Comparison of ENCODE assay signal across 18 cellular contexts in the genomic region with DNA sequence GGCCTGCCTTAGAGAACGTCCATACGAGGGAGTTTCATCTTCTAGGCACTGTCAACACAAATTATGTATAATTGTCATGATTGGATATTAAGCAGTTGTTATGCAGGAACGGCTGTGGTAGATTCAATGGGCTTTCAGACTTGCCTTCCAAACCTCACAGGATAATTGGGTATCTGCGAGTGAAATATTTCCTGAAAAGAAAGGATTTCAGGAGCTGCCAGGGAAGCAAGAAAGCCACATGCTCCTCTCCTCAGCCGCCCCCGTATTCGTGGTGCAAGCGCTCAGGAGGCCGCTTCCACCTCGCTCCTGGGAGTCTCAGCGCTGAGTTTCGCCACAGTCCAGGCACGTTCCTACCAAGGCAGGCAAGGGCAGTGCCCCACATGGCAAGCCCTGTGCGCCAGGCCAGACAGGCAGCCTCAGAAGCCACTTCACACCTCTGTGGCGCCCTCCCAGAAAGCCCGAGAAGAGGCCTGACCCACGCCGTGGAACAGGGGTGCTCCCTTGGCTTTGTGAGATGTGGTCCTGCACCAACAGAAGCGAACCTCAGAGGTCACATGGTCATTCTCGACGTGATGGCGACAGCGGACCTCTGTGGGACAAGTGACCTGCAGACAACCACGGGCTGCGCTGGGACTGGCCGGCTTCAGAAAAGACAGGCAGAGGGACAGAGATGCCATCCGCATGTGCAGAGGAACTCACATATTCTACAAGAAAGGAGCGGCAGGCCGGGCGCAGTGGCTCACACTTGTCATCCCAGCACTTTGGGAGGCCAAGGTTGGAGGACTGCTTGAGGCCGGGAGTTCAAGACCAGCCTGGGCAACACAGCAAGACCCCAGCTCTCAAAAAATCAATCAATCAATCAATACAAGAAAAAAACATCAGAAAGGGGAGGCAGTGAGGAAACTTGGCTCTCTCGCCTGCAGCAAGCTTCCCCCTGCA. TPM values are rescaled to one million over a fixed set of nuclear protein-coding genes. Genes with fewer than 3 reads are reported as not detected.
DNase-seq lines count a peak whose midpoint lies in the region; ATAC-seq, FAIRE-seq and TF ChIP-seq lines count a peak whose summit lies in the region.
"Had no signal": no experiment of that assay in that cellular context is flagged by ENCODE, and none has a peak within 500 bp of the region (broad histone marks: within the 10 kb centered on the region; RNA-seq: fewer than 3 reads in every experiment).

No MANE protein-coding gene starts in this region.

- no peaks in the 10 kb centered on the region for H3K27me3 ChIP-seq in SK-N-SH (ENCODE audit: insufficient read depth)
- H3K27me3 ChIP-seq: BLaER1 treated with 17β-estradiol and CSF1 and Interleukin-3, amounts not matched to agents 10 nM and 100 nM had no signal

- CTCF ChIA-PET in SK-N-SH (lab: Yijun Ruan, JAX), result interaction anchor here (0.5 to 10.9 kb wide), 25 partner anchors 7 to 681 kb away, joined by 3 to 155 read pairs (median 6); no protein-coding TSS in a partner anchor
- CTCF ChIA-PET in HEK293 (lab: Yijun Ruan, JAX), result interaction anchor here (0.6 to 16.3 kb wide), 32 partner anchors 9 to 1298 kb away, joined by 3 to 272 read pairs (median 4); no protein-coding TSS in a partner anchor

- H3K27ac ChIP-seq in SK-N-SH (ENCODE audit: low read depth in 2 of 2, low read length in 1 of 2) (peak overlapping the region in 1 of 2 experiments; percentile 76; a peak in 2 of 4 replicates), HEK293 (ENCODE audit: extremely low read depth, low read depth, low read length) (no peak overlapping the region), kidney (ENCODE audit: low read depth in 2 of 2, low read length in 2 of 2) (no peak overlapping the region)
- H3K27ac ChIP-seq: BLaER1 treated with 17β-estradiol and CSF1 and Interleukin-3, amounts not matched to agents 10 nM and 100 nM had no signal

- no peak for DNase-seq in SK-N-SH
- DNase-seq in T-helper 17 cell, result no peak
- peak; percentile 47 for DNase-seq in kidney
- no peak for DNase-seq in nucleus accumbens (lab: John Stamatoyannopoulos, UW)
- DNase-seq: ACHN; Calu3; CD4-positive, CD25-positive, alpha-beta regulatory T cell; DMS 273 treated with DMSO at 0.1 percent for 48 hours; GOT3; H9 had no signal

- H3K4me2 ChIP-seq in SK-N-SH, result no peak overlapping the region

- H3K36me3 Mint-ChIP-seq in T-helper 17 cell (ENCODE audit: low read depth), result no peaks in the 10 kb centered on the region
- H3K36me3 Mint-ChIP-seq: CD4-positive, CD25-positive, alpha-beta regulatory T cell had no signal

- H3K27me3 Mint-ChIP-seq in T-helper 17 cell, result no peaks in the 10 kb centered on the region
- H3K27me3 Mint-ChIP-seq: CD4-positive, CD25-positive, alpha-beta regulatory T cell had no signal

- no peaks in the 10 kb centered on the region for H4K20me1 ChIP-seq in SK-N-SH (ENCODE audit: insufficient read depth)

- no peak for TF ChIP-seq CTCF in SK-N-SH (IDR thresholded peaks at IDR 0.05)
- TF ChIP-seq CTCF in HEK293 (tag by site-specific recombination; IDR thresholded peaks at IDR 0.05), result no peak
- TF ChIP-seq CTCF in kidney (IDR thresholded peaks at IDR 0.05; ENCODE audit: borderline replicate concordance, extremely low read depth, insufficient read depth), result no peak

- H3K4me1 ChIP-seq in SK-N-SH (ENCODE audit: control insufficient read depth in 1 of 2, insufficient read depth in 2 of 2, low read depth in 1 of 2, low read length in 1 of 2), result peaks cover 0 to 49% of the 10 kb centered on the region in 2 experiments; a peak in 1 of 4 replicates
- H3K4me1 ChIP-seq in HEK293 (ENCODE audit: control insufficient read depth, insufficient read depth, low read length), result peaks cover 7% of the 10 kb centered on the region
- H3K4me1 ChIP-seq in kidney (ENCODE audit: control insufficient read depth in 1 of 2, insufficient read depth in 1 of 2, low read depth in 1 of 2, low read length in 2 of 2), result no peaks in the 10 kb centered on the region

- H3K9me2 ChIP-seq in SK-N-SH, result no peaks in the 10 kb centered on the region

- H3K79me2 ChIP-seq in SK-N-SH (ENCODE audit: insufficient read depth), result no peaks in the 10 kb centered on the region

- peaks cover 10% of the 10 kb centered on the region for H3K4me1 Mint-ChIP-seq in T-helper 17 cell

- H3K9ac ChIP-seq in SK-N-SH (no peak overlapping the region), kidney (ENCODE audit: low read length in 2 of 2) (no peak overlapping the region)

- peak in 1 of 2 experiments; percentile 64; a peak in 2 of 4 replicates for TF ChIP-seq EP300 in SK-N-SH (IDR thresholded peaks at IDR 0.05; ENCODE audit: borderline replicate concordance in 1 of 2, low read depth in 1 of 2, low read length in 1 of 2)

- 82% methylated on average over 28 of the region's 32 CpGs for whole genome bisulfite sequencing in SK-N-SH (ENCODE audit: low lambda C conversion rate)

- peak; percentile 25; the same call in 1 of the 3 replicates for ATAC-seq in SK-N-SH treated with all-trans-retinoic acid at 6 μM for 48 hours
- ATAC-seq in T-helper 17 cell, result no peak
- ATAC-seq in HG03432 (IDR thresholded peaks at IDR 0.05; ENCODE audit: unreplicated experiment), result no peak
- ATAC-seq in HG02642 (IDR thresholded peaks at IDR 0.05; ENCODE audit: poor library complexity, unreplicated experiment), result no peak
- ATAC-seq: HepG2 had no signal

- intact Hi-C loops in kidney (cut with DNase I), result loop anchor here (10.0 kb wide), 1 partner anchor 360 kb away; no protein-coding TSS in a partner anchor

- peak overlapping the region; percentile 55 for H3K4me3 Mint-ChIP-seq in T-helper 17 cell
- H3K4me3 Mint-ChIP-seq: H9 had no signal

- no peak for FAIRE-seq in kidney (lab: Jason Lieb, UNC)
- FAIRE-seq: GM18507, HepG2, HTR-8/SVneo had no signal

- H3K4me3 ChIP-seq in SK-N-SH (ENCODE audit: low read depth in 2 of 2, low read length in 1 of 2), result no peak overlapping the region
- H3K4me3 ChIP-seq in HEK293 (ENCODE audit: low read depth, low read length), result no peak overlapping the region
- no peak overlapping the region for H3K4me3 ChIP-seq in kidney (ENCODE audit: low read length in 2 of 2)
- H3K4me3 ChIP-seq: BLaER1 treated with 17β-estradiol and CSF1 and Interleukin-3, amounts not matched to agents 10 nM and 100 nM had no signal

- H3K27ac Mint-ChIP-seq in T-helper 17 cell, result peak overlapping the region; percentile 14
- H3K27ac Mint-ChIP-seq: CD4-positive, CD25-positive, alpha-beta regulatory T cell; H9 had no signal

- H3F3A ChIP-seq in SK-N-SH (replicated peaks; ENCODE audit: insufficient read depth), result no peaks in the 10 kb centered on the region

- no peaks in the 10 kb centered on the region for H3K36me3 ChIP-seq in SK-N-SH (replicated peaks in 1 of 2; ENCODE audit: control insufficient read depth in 1 of 2, insufficient read depth in 2 of 2, low read length in 1 of 2)
- H3K36me3 ChIP-seq in HEK293 (ENCODE audit: control insufficient read depth in 2 of 2, insufficient read depth in 1 of 2, low read length in 2 of 2), result no peaks in the 10 kb centered on the region
- H3K36me3 ChIP-seq in kidney (ENCODE audit: control insufficient read depth in 1 of 2, insufficient read depth in 2 of 2, low read length in 2 of 2), result peaks cover 0 to 17% of the 10 kb centered on the region in 2 donors

- no peak overlapping the region for H2AFZ ChIP-seq in SK-N-SH (ENCODE audit: low read depth)

- POLR2A ChIA-PET in SK-N-SH (lab: Yijun Ruan, JAX) (interaction anchor here (0.9 kb wide), 1 partner anchor 355 kb away, joined by 3 read pairs; no protein-coding TSS in a partner anchor), HEK293 (lab: Yijun Ruan, JAX) (interaction anchor here (0.8 to 1.2 kb wide), 2 partner anchors 112 kb away, joined by 3 to 4 read pairs; a partner anchor contains a TSS)

- H3K9me3 ChIP-seq in SK-N-SH, result no peaks in the 10 kb centered on the region
- H3K9me3 ChIP-seq in HEK293 (ENCODE audit: control insufficient read depth, insufficient read depth, low read depth, low read length), result no peaks in the 10 kb centered on the region
- no peaks in the 10 kb centered on the region for H3K9me3 ChIP-seq in T-helper 17 cell (ENCODE audit: control insufficient read depth, low read length, poor library complexity, severe bottlenecking)
- no peaks in the 10 kb centered on the region for H3K9me3 ChIP-seq in kidney (ENCODE audit: control insufficient read depth in 1 of 2, low read length in 2 of 2)
- H3K9me3 ChIP-seq: BLaER1 treated with 17β-estradiol and CSF1 and Interleukin-3, amounts not matched to agents 10 nM and 100 nM had no signal

- no peak for TF ChIP-seq RAD21 in SK-N-SH (IDR thresholded peaks at IDR 0.05; ENCODE audit: low read length)

TF ChIP-seq in SK-N-SH treated with all-trans-retinoic acid at 6 μM for 48 hours, 23 proteins besides CTCF, POLR2A, EP300 and RAD21:
- TF ChIP-seq ZFP30 (CRISPR knock-in tag; IDR thresholded peaks at IDR 0.05), result no peak
- peak; percentile 34 for TF ChIP-seq ISL1 (CRISPR knock-in tag; IDR thresholded peaks at IDR 0.05)

TF ChIP-seq in SK-N-SH, 30 proteins besides CTCF, POLR2A, EP300 and RAD21:
- TF ChIP-seq JUND (IDR thresholded peaks at IDR 0.05), result no peak
- TF ChIP-seq GATA2 (CRISPR knock-in tag; IDR thresholded peaks at IDR 0.05), result no peak

TF ChIP-seq in HEK293, 187 proteins besides CTCF, POLR2A, EP300 and RAD21:
- peak; percentile 93 for TF ChIP-seq ZNF121 (tag by site-specific recombination; IDR thresholded peaks at IDR 0.05)
- no peak for TF ChIP-seq ZNF354C (tag by site-specific recombination; IDR thresholded peaks at IDR 0.05; ENCODE audit: borderline replicate concordance, low read depth)
- peak; percentile 57; the same call in 1 of the 2 replicates for TF ChIP-seq ZNF571 (tag by site-specific recombination; IDR thresholded peaks at IDR 0.05)
- TF ChIP-seq ZFHX2 (tag by site-specific recombination; conservative IDR thresholded peaks at IDR 0.05), result peak; percentile 41; the same call in 1 of the 2 replicates
- no peak for TF ChIP-seq ZNF555 (tag by site-specific recombination; conservative IDR thresholded peaks at IDR 0.05)
- no peak for TF ChIP-seq ZNF274 (IDR thresholded peaks at IDR 0.05; ENCODE audit: low read length)
- no peak for TF ChIP-seq ZNF274 (tag by site-specific recombination; IDR thresholded peaks at IDR 0.05; ENCODE audit: borderline replicate concordance)

RNA-seq across cellular contexts. Expression of a gene that starts 41.4 kb away (rescaled TPM):
- polyA plus RNA-seq in SK-N-SH (2012; rRNA removed) (9.1 and 9.5 TPM in 2 replicates), kidney (ENCODE audit: insufficient read depth, low read depth, low replicate concordance) (13.0 TPM)
- polyA plus RNA-seq in SK-N-SH (2012; cell fraction: cytosol; rRNA removed), result 10.7 and 12.3 TPM in 2 replicates
- polyA plus RNA-seq in SK-N-SH (2012; cell fraction: nucleus; rRNA removed), result 6.8 and 9.6 TPM in 2 replicates
- total RNA-seq in T-helper 17 cell (10 to 100 TPM; 17.0 to 22.0 TPM), kidney (22.4 TPM)
